3 cellular contexts compared by ENCODE assay signal in genomic region chr20:46939566-46939965, GRCh38.
TF ChIP-seq lines count a peak whose summit lies in the region.

No MANE protein-coding gene starts in this region.

TF ChIP-seq in A549, 52 proteins besides CTCF, POLR2A, EP300 and RAD21:
- no peak for TF ChIP-seq KDM1A (IDR thresholded peaks at IDR 0.05; ENCODE audit: low read depth)
- no peak for TF ChIP-seq ZFP36 (IDR thresholded peaks at IDR 0.05; ENCODE audit: borderline replicate concordance, partially characterized antibody)
- peak; percentile 80 for TF ChIP-seq MAFK (IDR thresholded peaks at IDR 0.05; ENCODE audit: partially characterized antibody)
- no peak for TF ChIP-seq CHD4 (IDR thresholded peaks at IDR 0.05; ENCODE audit: borderline replicate concordance)

TF ChIP-seq in IMR-90, 13 proteins besides CTCF, POLR2A, EP300 and RAD21:
- no peak for TF ChIP-seq MAZ (IDR thresholded peaks at IDR 0.05; ENCODE audit: borderline replicate concordance, low read depth, low read length)
- TF ChIP-seq MXI1 (IDR thresholded peaks at IDR 0.05; ENCODE audit: borderline replicate concordance, low read depth, low read length): no peak
- no peak for TF ChIP-seq CEBPB (IDR thresholded peaks at IDR 0.05; ENCODE audit: low read depth, low read length)
- TF ChIP-seq MAFK (IDR thresholded peaks at IDR 0.05; ENCODE audit: low read depth, low read length): peak; percentile 39; the same call in 1 of the 2 replicates
- TF ChIP-seq USF2 (IDR thresholded peaks at IDR 0.05; ENCODE audit: low read depth, low read length): no peak
- TF ChIP-seq NFE2L2 (IDR thresholded peaks at IDR 0.05; ENCODE audit: low read depth, low read length): peak; percentile 46

TF ChIP-seq in K562, 482 proteins besides CTCF, POLR2A, EP300 and RAD21:
- TF ChIP-seq BHLHE40 (IDR thresholded peaks at IDR 0.05; ENCODE audit: low read length) (no peak), NFE2L1 (tag; IDR thresholded peaks at IDR 0.05; ENCODE audit: borderline replicate concordance, low read depth) (peak; percentile 39; the same call in 1 of the 2 replicates), BCL6 (CRISPR knock-in tag; IDR thresholded peaks at IDR 0.05) (no peak), C11orf30 (IDR thresholded peaks at IDR 0.05; ENCODE audit: low read depth) (peak; percentile 46; the same call in 1 of the 2 replicates), MAFF (IDR thresholded peaks at IDR 0.05; ENCODE audit: low read length) (peak; percentile 62), MAFG (tag; conservative IDR thresholded peaks at IDR 0.05) (peak; percentile 59), ZNF316 (IDR thresholded peaks at IDR 0.05) (peak; percentile 51; the same call in 1 of the 2 replicates), RBM25 (IDR thresholded peaks at IDR 0.05; ENCODE audit: low read depth, low read length, severe bottlenecking) (peak; percentile 25), BCOR (IDR thresholded peaks at IDR 0.05) (no peak), NFE2 (IDR thresholded peaks at IDR 0.05; ENCODE audit: low read depth) (peak; percentile 67)
